ENCODE assay signal across 14 cellular contexts in the genomic region with DNA sequence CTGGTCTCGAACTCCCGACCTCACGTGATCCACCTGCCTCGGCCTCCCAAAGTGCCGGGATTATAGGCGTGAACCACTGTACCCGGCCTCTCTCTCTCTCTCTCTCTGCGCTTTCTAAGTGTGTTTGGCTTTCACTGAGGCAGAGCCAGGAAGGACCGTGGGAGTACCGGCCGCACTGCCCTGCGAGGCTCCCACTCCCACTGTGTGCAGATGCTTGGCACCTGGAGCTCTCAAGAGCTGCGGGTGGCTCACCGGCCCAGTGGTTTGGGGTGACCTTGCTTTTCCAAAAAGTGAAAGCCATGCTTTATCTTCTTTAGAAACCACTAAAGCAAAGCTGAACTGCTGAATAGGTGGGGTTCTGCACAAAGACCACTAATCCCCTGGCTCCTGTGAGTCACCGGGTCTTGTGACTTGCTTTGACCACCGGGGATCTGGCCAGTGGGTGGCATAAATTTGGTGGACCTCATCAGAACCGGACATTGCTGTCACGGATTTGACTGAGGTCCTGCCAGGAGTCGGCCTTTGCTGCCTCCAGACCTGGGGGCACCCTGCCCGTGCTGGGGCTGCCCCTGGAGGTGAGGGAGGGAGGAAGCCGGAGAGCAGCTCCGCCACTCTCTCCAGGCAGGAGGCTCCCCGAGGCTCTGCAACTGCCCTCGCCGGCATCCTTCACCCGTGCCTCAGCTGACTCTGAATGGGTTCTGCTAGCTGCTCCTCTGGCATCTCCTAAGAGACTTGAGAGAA.
DNase-seq lines count a peak whose midpoint lies in the region; ATAC-seq and TF ChIP-seq lines count a peak whose summit lies in the region.
"Had no signal": no experiment of that assay in that cellular context is flagged by ENCODE, and none has a peak within 500 bp of the region (broad histone marks: within the 10 kb centered on the region; RNA-seq: fewer than 3 reads in every experiment).

No MANE protein-coding gene starts in this region.

- no peak overlapping the region for H2BK15ac ChIP-seq in neuronal stem cell (ENCODE audit: low read length)

- H4K91ac ChIP-seq in neuronal stem cell (ENCODE audit: low read depth, low read length, poor library complexity), result no peak overlapping the region

- no peak overlapping the region for H2BK12ac ChIP-seq in neuronal stem cell (ENCODE audit: low read length)

- H3K27ac ChIP-seq in cardiac muscle cell (peak overlapping the region; percentile 30), esophagus squamous epithelium (peak overlapping the region; percentile 87 to 97 (median 89)), neuronal stem cell (replicated peaks; ENCODE audit: low read length) (no peak overlapping the region), upper lobe of left lung (peak overlapping the region; percentile 28 to 67 (median 44))
- H3K27ac ChIP-seq in effector memory CD4-positive, alpha-beta T cell (ENCODE audit: insufficient read depth, low read length, poor library complexity, severe bottlenecking), result no peak overlapping the region

- no peak for TF ChIP-seq POLR2A in esophagus squamous epithelium (IDR thresholded peaks at IDR 0.05)
- TF ChIP-seq POLR2A in upper lobe of left lung (IDR thresholded peaks at IDR 0.05), result no peak

- no peak overlapping the region for H2AFZ ChIP-seq in neuronal stem cell (ENCODE audit: low read length)

- no peak overlapping the region for H2AK5ac ChIP-seq in neuronal stem cell (ENCODE audit: low read depth, low read length)

- H3K14ac ChIP-seq in neuronal stem cell (ENCODE audit: low read length), result no peak overlapping the region

- H2BK120ac ChIP-seq in neuronal stem cell (ENCODE audit: low read depth, low read length), result no peak overlapping the region

- 49 to 64% methylated on average over 7 to 11 of the region's 26 CpGs for whole genome bisulfite sequencing in esophagus squamous epithelium, 2 donors
- no CpG with 5 or more reads among the region's 26 CpGs for WGBS in neuronal stem cell (ENCODE audit: extremely low coverage in 2 of 2, insufficient read length in 2 of 2, insufficient replicate concordance in 1 of 2), 2 donors
- WGBS in upper lobe of left lung, 2 donors, result 86 to 92% methylated on average over 18 to 23 of the region's 26 CpGs

- no peak for DNase-seq in cardiac muscle cell (ENCODE audit: low read depth in 1 of 2, low spot score in 1 of 2)
- DNase-seq in left cardiac atrium, result no peak
- no peak for DNase-seq in esophagus squamous epithelium (lab: John Stamatoyannopoulos, UW)
- DNase-seq in neuronal stem cell (ENCODE audit: low spot score), result no peak
- no peak for DNase-seq in upper lobe of left lung
- DNase-seq in effector memory CD4-positive, alpha-beta T cell, result no peak
- DNase-seq in NCI-H345 treated with DMSO at 0.1 percent for 48 hours (lab: John Stamatoyannopoulos, UW; ENCODE audit: unreplicated experiment), result no peak
- DNase-seq: activated gamma-delta T cell treated with Interleukin-2 at 50 U/mL for 16 hours, colonic mucosa, DMS79, H9, NCI-H2081 treated with DMSO at 0.1 percent for 48 hours had no signal

- H3K27me3 ChIP-seq in cardiac muscle cell (no peaks in the 10 kb centered on the region), esophagus squamous epithelium (no peaks in the 10 kb centered on the region), neuronal stem cell (ENCODE audit: control insufficient read depth in 3 of 3, insufficient read depth in 3 of 3, low read depth in 1 of 3, low read length in 3 of 3) (no peaks in the 10 kb centered on the region), upper lobe of left lung (no peaks in the 10 kb centered on the region)
- H3K27me3 ChIP-seq in effector memory CD4-positive, alpha-beta T cell (replicated peaks; ENCODE audit: control insufficient read depth, insufficient read depth, low read length, poor library complexity, severe bottlenecking), result no peaks in the 10 kb centered on the region
- H3K27me3 ChIP-seq: colonic mucosa had no signal

- H3K9ac ChIP-seq in neuronal stem cell (ENCODE audit: low read depth, low read length, poor library complexity), result no peak overlapping the region

- ATAC-seq in left cardiac atrium (no peak), upper lobe of left lung (ENCODE audit: low FRiP score in 2 of 2) (no peak), GM19467 (IDR thresholded peaks at IDR 0.05; ENCODE audit: unreplicated experiment) (no peak)

- no peak for TF ChIP-seq CTCF in cardiac muscle cell (IDR thresholded peaks at IDR 0.05; ENCODE audit: low read depth, low read length)
- no peak for TF ChIP-seq CTCF in esophagus squamous epithelium (IDR thresholded peaks at IDR 0.05)
- no peak for TF ChIP-seq CTCF in upper lobe of left lung (IDR thresholded peaks at IDR 0.05)

- no peaks in the 10 kb centered on the region for H3K79me1 ChIP-seq in neuronal stem cell (ENCODE audit: low read depth, low read length)

- H3K4me1 ChIP-seq in cardiac muscle cell (ENCODE audit: low read depth), result peaks cover 17% of the 10 kb centered on the region
- H3K4me1 ChIP-seq in esophagus squamous epithelium, result peaks cover 65 to 100% (median 84%) of the 10 kb centered on the region in 3 donors
- peaks cover 25 to 39% of the 10 kb centered on the region in 2 donors for H3K4me1 ChIP-seq in neuronal stem cell (ENCODE audit: control insufficient read depth in 2 of 2, insufficient read depth in 1 of 2, low read depth in 1 of 2, low read length in 2 of 2)
- peaks cover 38 to 51% (median 40%) of the 10 kb centered on the region in 4 donors for H3K4me1 ChIP-seq in upper lobe of left lung
- H3K4me1 ChIP-seq in effector memory CD4-positive, alpha-beta T cell (ENCODE audit: control insufficient read depth, insufficient read depth, low read length, poor library complexity, severe bottlenecking), result peaks cover 3% of the 10 kb centered on the region

- TF ChIP-seq EP300 in upper lobe of left lung (IDR thresholded peaks at IDR 0.05), result no peak

- no peak overlapping the region for H3K4ac ChIP-seq in neuronal stem cell (ENCODE audit: low read length)

- H3K36me3 ChIP-seq in cardiac muscle cell, result peaks cover 18% of the 10 kb centered on the region
- H3K36me3 ChIP-seq in esophagus squamous epithelium, result peaks cover 0 to 52% (median 14%) of the 10 kb centered on the region in 3 donors
- H3K36me3 ChIP-seq in neuronal stem cell (replicated peaks in 1 of 2; ENCODE audit: control insufficient read depth in 2 of 2, insufficient read depth in 2 of 2, low read length in 2 of 2), result peaks cover under 1 to 37% of the 10 kb centered on the region in 2 donors
- H3K36me3 ChIP-seq in upper lobe of left lung, result peaks cover 2 to 37% (median 25%) of the 10 kb centered on the region in 4 donors
- no peaks in the 10 kb centered on the region for H3K36me3 ChIP-seq in effector memory CD4-positive, alpha-beta T cell (ENCODE audit: control insufficient read depth, insufficient read depth, low read length)
- H3K36me3 ChIP-seq: colonic mucosa had no signal

- peak overlapping the region; percentile 76 for H3K18ac ChIP-seq in neuronal stem cell (ENCODE audit: low read length)

- intact Hi-C loops in left cardiac atrium (cut with DNase I), result no loop called here
- intact Hi-C loops in esophagus squamous epithelium (cut with DNase I), result no loop called here

- no peak overlapping the region for H4K8ac ChIP-seq in neuronal stem cell (ENCODE audit: low read depth, low read length)

- no peak overlapping the region for H3K23ac ChIP-seq in neuronal stem cell (ENCODE audit: low read depth, low read length, poor library complexity)

- H3K9me3 ChIP-seq in cardiac muscle cell (ENCODE audit: low read depth) (no peaks in the 10 kb centered on the region), esophagus squamous epithelium (no peaks in the 10 kb centered on the region), neuronal stem cell (replicated peaks in 1 of 2; ENCODE audit: control insufficient read depth in 2 of 2, insufficient read depth in 1 of 2, low read depth in 1 of 2, low read length in 2 of 2) (no peaks in the 10 kb centered on the region), upper lobe of left lung (no peaks in the 10 kb centered on the region)
- no peaks in the 10 kb centered on the region for H3K9me3 ChIP-seq in effector memory CD4-positive, alpha-beta T cell (ENCODE audit: control insufficient read depth, low read length)
- H3K9me3 ChIP-seq: colonic mucosa had no signal

- peak overlapping the region; percentile 32 for H3K4me2 ChIP-seq in neuronal stem cell (ENCODE audit: insufficient read depth, low read length, poor library complexity, severe bottlenecking)

- H3K4me3 ChIP-seq in cardiac muscle cell, result no peak overlapping the region
- no peak overlapping the region for H3K4me3 ChIP-seq in esophagus squamous epithelium
- no peak overlapping the region for H3K4me3 ChIP-seq in neuronal stem cell (ENCODE audit: low read length in 2 of 2)
- H3K4me3 ChIP-seq in upper lobe of left lung, result no peak overlapping the region
- no peak overlapping the region for H3K4me3 ChIP-seq in effector memory CD4-positive, alpha-beta T cell (ENCODE audit: insufficient read depth, low read depth, low read length, poor library complexity, severe bottlenecking)
- H3K4me3 ChIP-seq: colonic mucosa, K562 had no signal

- H2BK5ac ChIP-seq in neuronal stem cell (ENCODE audit: low read length), result peak overlapping the region; percentile 59

Comparison
In these comparisons a context has a peak if more than half of its experiments do, and no peak if none do; other contexts are left out.
1. H3K27ac ChIP-seq: peak in cardiac muscle cell (single experiment), esophagus squamous epithelium (4 of 4) and upper lobe of left lung (4 of 4); none in neuronal stem cell (single experiment) and effector memory CD4-positive, alpha-beta T cell (single experiment).